23 cellular contexts compared by ENCODE assay signal in genomic region chr1:186987769-186988168, GRCh38.
DNase-seq lines count a peak whose midpoint lies in the region; ATAC-seq and TF ChIP-seq lines count a peak whose summit lies in the region.
"Had no signal": no experiment of that assay in that cellular context is flagged by ENCODE, and none has a peak within 500 bp of the region (broad histone marks: within the 10 kb centered on the region; RNA-seq: fewer than 3 reads in every experiment).

No MANE protein-coding gene starts in this region.

- H3K27ac Mint-ChIP-seq in endothelial cell (ENCODE audit: unreplicated experiment) (no peak overlapping the region), neural progenitor cell (no peak overlapping the region)
- H3K27ac Mint-ChIP-seq: activated naive CD4-positive, alpha-beta T cell treated with anti-CD3 and anti-CD28 coated beads, Interleukin-2, amount 50 U/mL, for 24 hours; activated T-helper 1 cell treated with anti-CD3 and anti-CD28 coated beads, Interleukin-12 subunit alpha, Interleukin-12 subunit beta, Interleukin-2, Interleukin-4 antibody, amounts not matched to agents 30 ng/mL and 10 ng/mL and 1 ng/mL, durations not matched to agents 14 hours and 24 hours and 36 hours; CD8-positive, alpha-beta T cell; effector memory CD8-positive, alpha-beta T cell had no signal

- H3K27me3 ChIP-seq in Loucy (ENCODE audit: insufficient read depth, low read length, poor library complexity, severe bottlenecking) (no peaks in the 10 kb centered on the region), neural progenitor cell (no peaks in the 10 kb centered on the region), suprapubic skin (no peaks in the 10 kb centered on the region)

- H3K9me3 ChIP-seq in Loucy (ENCODE audit: insufficient read depth, low read depth, low read length) (no peaks in the 10 kb centered on the region), neural progenitor cell (ENCODE audit: low read depth) (no peaks in the 10 kb centered on the region), suprapubic skin (no peaks in the 10 kb centered on the region)
- H3K9me3 ChIP-seq: right lobe of liver had no signal

- no peak for TF ChIP-seq POLR2A in suprapubic skin (IDR thresholded peaks at IDR 0.05)

- H3K9ac ChIP-seq in Loucy (ENCODE audit: low read depth, low read length, poor library complexity, severe bottlenecking) (no peak overlapping the region), neural progenitor cell (no peak overlapping the region)
- H3K9ac ChIP-seq: parathyroid adenoma had no signal

- H3K36me3 ChIP-seq in Loucy (ENCODE audit: insufficient read depth, low read length), result no peaks in the 10 kb centered on the region
- H3K36me3 ChIP-seq in neural progenitor cell, result no peaks in the 10 kb centered on the region
- H3K36me3 ChIP-seq in suprapubic skin, result no peaks in the 10 kb centered on the region
- H3K36me3 ChIP-seq: right lobe of liver had no signal

- no peak overlapping the region for H2AFZ ChIP-seq in Loucy (ENCODE audit: low read length)
- no peak overlapping the region for H2AFZ ChIP-seq in neural progenitor cell (replicated peaks)
- H2AFZ ChIP-seq: parathyroid adenoma had no signal

- no peak overlapping the region for H3K27ac ChIP-seq in neural progenitor cell
- no peak overlapping the region for H3K27ac ChIP-seq in suprapubic skin
- H3K27ac ChIP-seq: parathyroid adenoma, right lobe of liver had no signal

- no peak overlapping the region for H3K4me3 ChIP-seq in AG10803 (ENCODE audit: low read length)
- H3K4me3 ChIP-seq in Loucy (ENCODE audit: low read length, poor library complexity, severe bottlenecking), result no peak overlapping the region
- no peak overlapping the region for H3K4me3 ChIP-seq in neural progenitor cell
- no peak overlapping the region for H3K4me3 ChIP-seq in suprapubic skin
- H3K4me3 ChIP-seq: right lobe of liver had no signal

- TF ChIP-seq EP300 in suprapubic skin (IDR thresholded peaks at IDR 0.05), result no peak

- H3K27me3 Mint-ChIP-seq in endothelial cell (ENCODE audit: unreplicated experiment), result peaks cover 1% of the 10 kb centered on the region
- no peaks in the 10 kb centered on the region for H3K27me3 Mint-ChIP-seq in neural progenitor cell (ENCODE audit: insufficient read depth, low read depth)
- H3K27me3 Mint-ChIP-seq: effector memory CD8-positive, alpha-beta T cell had no signal

- H4K20me1 ChIP-seq in Loucy (ENCODE audit: insufficient read depth, low read length, poor library complexity, severe bottlenecking), result no peaks in the 10 kb centered on the region
- no peaks in the 10 kb centered on the region for H4K20me1 ChIP-seq in neural progenitor cell (ENCODE audit: low read depth)

- H3K4me2 ChIP-seq in Loucy (ENCODE audit: low read depth, low read length, poor library complexity, severe bottlenecking) (no peak overlapping the region), neural progenitor cell (no peak overlapping the region)

- H3K4me3 Mint-ChIP-seq in endothelial cell (ENCODE audit: unreplicated experiment) (no peak overlapping the region), neural progenitor cell (no peak overlapping the region)
- H3K4me3 Mint-ChIP-seq: activated naive CD4-positive, alpha-beta T cell treated with anti-CD3 and anti-CD28 coated beads, Interleukin-2, amount 50 U/mL, for 24 hours; activated T-helper 1 cell treated with anti-CD3 and anti-CD28 coated beads, Interleukin-12 subunit alpha, Interleukin-12 subunit beta, Interleukin-2, Interleukin-4 antibody, amounts not matched to agents 30 ng/mL and 10 ng/mL and 1 ng/mL, durations not matched to agents 14 hours and 24 hours and 36 hours; CD8-positive, alpha-beta T cell; effector memory CD8-positive, alpha-beta T cell had no signal

- no peaks in the 10 kb centered on the region for H3K9me2 ChIP-seq in Loucy (replicated peaks; ENCODE audit: low read depth, low read length)

- no peak for DNase-seq in AG10803 (ENCODE audit: low read depth)
- DNase-seq in endothelial cell (ENCODE audit: low spot score), result no peak
- no peak for DNase-seq in neural progenitor cell (ENCODE audit: low spot score)
- DNase-seq in LoVo (ENCODE audit: low spot score), result no peak
- DNase-seq in occipital lobe (lab: John Stamatoyannopoulos, UW), result no peak
- no peak for DNase-seq in suprapubic skin (ENCODE audit: low spot score in 2 of 2)
- DNase-seq: activated CD4-positive, alpha-beta T cell treated with anti-CD3 and anti-CD28 coated beads, Interleukin-2, amount 50 U/mL, for 1 hour; CD8-positive, alpha-beta T cell; effector memory CD8-positive, alpha-beta T cell; GDM1; head of caudate nucleus; KG1; left cardiac atrium; NCI-H1048; NCI-H2029; NCI-H446; right lobe of liver; T-helper 1 cell had no signal

- H3K79me2 ChIP-seq in Loucy (ENCODE audit: insufficient read depth, low read length) (no peaks in the 10 kb centered on the region), neural progenitor cell (ENCODE audit: low read depth) (no peaks in the 10 kb centered on the region)
- H3K79me2 ChIP-seq: parathyroid adenoma had no signal

- no peak for ATAC-seq in HG03469 (IDR thresholded peaks at IDR 0.05; ENCODE audit: unreplicated experiment)
- ATAC-seq: CD8-positive, alpha-beta T cell; effector memory CD8-positive, alpha-beta T cell; left cardiac atrium; right lobe of liver had no signal

- H3K4me1 ChIP-seq in Loucy (ENCODE audit: insufficient read depth, low read length, poor library complexity, severe bottlenecking) (peaks cover 7% of the 10 kb centered on the region), neural progenitor cell (no peaks in the 10 kb centered on the region), suprapubic skin (no peaks in the 10 kb centered on the region)
- H3K4me1 ChIP-seq: right lobe of liver had no signal

- H3K4me1 Mint-ChIP-seq in endothelial cell (ENCODE audit: unreplicated experiment) (peaks cover 16% of the 10 kb centered on the region), neural progenitor cell (no peaks in the 10 kb centered on the region)
- H3K4me1 Mint-ChIP-seq: activated naive CD4-positive, alpha-beta T cell treated with anti-CD3 and anti-CD28 coated beads, Interleukin-2, amount 50 U/mL, for 24 hours had no signal

- H3F3A ChIP-seq in Loucy (ENCODE audit: low read depth), result no peaks in the 10 kb centered on the region
- H3F3A ChIP-seq in neural progenitor cell (ENCODE audit: low read depth), result no peaks in the 10 kb centered on the region

- H3K9me3 Mint-ChIP-seq in endothelial cell (ENCODE audit: unreplicated experiment) (no peaks in the 10 kb centered on the region), neural progenitor cell (no peaks in the 10 kb centered on the region)
- H3K9me3 Mint-ChIP-seq: activated naive CD4-positive, alpha-beta T cell treated with anti-CD3 and anti-CD28 coated beads, Interleukin-2, amount 50 U/mL, for 24 hours; activated T-helper 1 cell treated with anti-CD3 and anti-CD28 coated beads, Interleukin-12 subunit alpha, Interleukin-12 subunit beta, Interleukin-2, Interleukin-4 antibody, amounts not matched to agents 30 ng/mL and 10 ng/mL and 1 ng/mL, durations not matched to agents 14 hours and 24 hours and 36 hours; CD8-positive, alpha-beta T cell; effector memory CD8-positive, alpha-beta T cell had no signal

- TF ChIP-seq CTCF in AG10803 (conservative IDR thresholded peaks at IDR 0.05; ENCODE audit: low read length), result peak; percentile 27
- 0 out of 2 replicates have a peak, but pooled peaks have one; percentile 9 for TF ChIP-seq CTCF in Loucy (conservative IDR thresholded peaks at IDR 0.05; ENCODE audit: low read length)
- peak; percentile 75 for TF ChIP-seq CTCF in endothelial cell (IDR thresholded peaks at IDR 0.05; ENCODE audit: unreplicated experiment)
- TF ChIP-seq CTCF in neural progenitor cell (IDR thresholded peaks at IDR 0.05), result peak; percentile 45
- TF ChIP-seq CTCF in suprapubic skin (IDR thresholded peaks at IDR 0.05), result no peak

- H3K36me3 Mint-ChIP-seq in endothelial cell (ENCODE audit: low read depth, unreplicated experiment) (no peaks in the 10 kb centered on the region), neural progenitor cell (no peaks in the 10 kb centered on the region)
- H3K36me3 Mint-ChIP-seq: activated naive CD4-positive, alpha-beta T cell treated with anti-CD3 and anti-CD28 coated beads, Interleukin-2, amount 50 U/mL, for 24 hours; CD8-positive, alpha-beta T cell had no signal

Comparison
In these comparisons a context has a peak if more than half of its experiments do, and no peak if none do; other contexts are left out.
1. CTCF ChIP-seq: peak in AG10803 (single experiment), Loucy (single experiment), endothelial cell (single experiment) and neural progenitor cell (single experiment); none in suprapubic skin (0 of 2).